8 cellular contexts compared by ENCODE assay signal in the genomic region with DNA sequence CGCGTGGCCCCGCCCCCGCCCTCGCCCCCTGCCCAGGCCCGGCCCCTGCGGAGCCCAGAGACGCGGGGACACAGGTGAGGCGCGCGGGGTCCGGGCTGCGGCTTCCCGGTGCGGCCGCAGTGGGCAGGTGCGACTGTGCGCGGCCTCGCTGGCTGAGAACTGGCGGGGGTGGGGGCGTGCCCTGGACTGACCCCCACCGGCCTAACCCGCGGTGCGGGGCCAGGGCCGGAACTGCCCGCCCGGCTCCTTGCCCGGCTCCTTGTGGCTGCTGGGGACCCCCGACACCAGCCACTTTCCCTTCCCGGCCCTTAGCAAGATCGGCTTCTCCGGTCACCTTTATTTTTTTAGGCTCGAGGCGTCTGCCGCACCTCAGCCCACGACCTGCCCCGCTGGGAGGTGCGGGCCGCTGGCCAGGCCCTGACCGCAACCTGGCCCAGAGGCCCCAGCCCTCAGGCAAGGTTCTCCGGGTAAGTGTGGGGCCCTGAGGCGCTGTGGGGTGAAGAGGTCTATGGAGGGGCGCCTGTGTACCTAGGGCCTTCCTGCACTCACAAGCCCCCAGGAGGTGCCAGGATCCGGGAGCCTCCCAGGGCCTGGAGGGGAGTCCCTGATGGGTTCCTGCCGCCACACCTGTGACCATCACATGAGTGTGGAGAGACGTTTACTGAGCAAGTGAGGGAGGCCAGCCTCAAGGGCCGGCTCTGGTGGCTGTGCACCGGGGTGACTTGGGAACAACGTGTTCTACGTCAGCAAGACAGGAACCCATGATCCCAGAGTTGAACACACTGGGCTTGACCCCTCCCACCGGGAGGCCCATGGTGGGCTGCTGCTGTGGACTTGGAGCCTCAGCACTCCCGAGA. TPM values are rescaled to one million over a fixed set of nuclear protein-coding genes. Genes with fewer than 3 reads are reported as not detected.
DNase-seq lines count a peak whose midpoint lies in the region; ATAC-seq and TF ChIP-seq lines count a peak whose summit lies in the region.

A gene with protein sequence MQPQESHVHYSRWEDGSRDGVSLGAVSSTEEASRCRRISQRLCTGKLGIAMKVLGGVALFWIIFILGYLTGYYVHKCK (plus strand): TSS at position 35 of the 857 bp plus-strand sequence. CDS start 2,625 bp downstream, outside the sequence.

- no peak for TF ChIP-seq CTCF in CD8-positive, alpha-beta T cell (IDR thresholded peaks at IDR 0.05)
- TF ChIP-seq CTCF in SU-DHL-6 (IDR thresholded peaks at IDR 0.05; ENCODE audit: insufficient read depth, low read length, poor library complexity, severe bottlenecking) (no peak), fibroblast of the aortic adventitia (IDR thresholded peaks at IDR 0.05; ENCODE audit: insufficient read depth, low read length) (no peak), parathyroid adenoma (IDR thresholded peaks at IDR 0.05) (no peak)

- in situ Hi-C loops in HAP-1 (cut with MboI; ENCODE audit: low sequenced_read_pairs) = no loop called here

- no peaks in the 10 kb centered on the region for H3K9me2 ChIP-seq in SU-DHL-6 (replicated peaks; ENCODE audit: insufficient read depth, low read length)

- H3K27me3 Mint-ChIP-seq in CD8-positive, alpha-beta T cell (ENCODE audit: low read depth) = no peaks in the 10 kb centered on the region

- H3K4me3 Mint-ChIP-seq in CD8-positive, alpha-beta T cell = peak within 1 kb of the TSS; percentile 80

- POLR2A ChIA-PET in CD8-positive, alpha-beta T cell (lab: Charles Lee) = interaction anchor here (1.1 kb wide), 1 partner anchor 23 kb away, joined by 6 read pairs; a partner anchor contains a TSS

- H3K9me3 Mint-ChIP-seq in CD8-positive, alpha-beta T cell = no peaks in the 10 kb centered on the region

- H3K36me3 ChIP-seq in CD8-positive, alpha-beta T cell (ENCODE audit: insufficient read depth, low read length) = no peaks in the 10 kb centered on the region
- no peaks in the 10 kb centered on the region for H3K36me3 ChIP-seq in HAP-1 (replicated peaks)
- no peaks in the 10 kb centered on the region for H3K36me3 ChIP-seq in SU-DHL-6 (ENCODE audit: low read length)
- H3K36me3 ChIP-seq in parathyroid adenoma (ENCODE audit: control insufficient read depth, insufficient read depth, low read length) = no peaks in the 10 kb centered on the region

- H3K36me3 Mint-ChIP-seq in CD8-positive, alpha-beta T cell = no peaks in the 10 kb centered on the region

- peaks cover 10% of the 10 kb centered on the region for H3K4me1 ChIP-seq in CD8-positive, alpha-beta T cell (ENCODE audit: insufficient read depth, low read length)
- H3K4me1 ChIP-seq in HAP-1 = peaks cover 5% of the 10 kb centered on the region
- H3K4me1 ChIP-seq in parathyroid adenoma = no peaks in the 10 kb centered on the region

- H3K4me2 ChIP-seq in SU-DHL-6 (ENCODE audit: low read depth, low read length, poor library complexity, severe bottlenecking) (peak within 1 kb of the TSS; percentile 43), parathyroid adenoma (ENCODE audit: low read length) (peak within 1 kb of the TSS; percentile 93)

- CTCF ChIA-PET in CD8-positive, alpha-beta T cell (lab: Charles Lee) = no interaction called here

- H3K9ac ChIP-seq in SU-DHL-6 (ENCODE audit: low read length) (peak within 1 kb of the TSS; percentile 16; the same call in 1 of the 2 replicates), parathyroid adenoma (no peak within 1 kb of the TSS)

- no peaks in the 10 kb centered on the region for H4K20me1 ChIP-seq in SU-DHL-6 (ENCODE audit: low read depth, low read length)

- H2AFZ ChIP-seq in SU-DHL-6 (ENCODE audit: low read depth, low read length, severe bottlenecking) (no peak within 1 kb of the TSS), parathyroid adenoma (peak within 1 kb of the TSS; percentile 79)

- intact Hi-C loops in CD8-positive, alpha-beta T cell (cut with DNase I, micrococcal nuclease) = loop anchor here (1.0 to 10.0 kb wide), 4 partner anchors 23 to 148 kb away; a partner anchor contains a TSS

- no peaks in the 10 kb centered on the region for H3K9me3 ChIP-seq in CD8-positive, alpha-beta T cell (ENCODE audit: low read length)
- H3K9me3 ChIP-seq in HAP-1 (no peaks in the 10 kb centered on the region), SU-DHL-6 (ENCODE audit: insufficient read depth, low read length) (no peaks in the 10 kb centered on the region), parathyroid adenoma (ENCODE audit: control insufficient read depth, low read length) (no peaks in the 10 kb centered on the region)

- peak in 1 of 7 experiments; percentile 52 for DNase-seq in CD8-positive, alpha-beta T cell
- DNase-seq in HAP-1 (ENCODE audit: low spot score in 2 of 2) (no peak), fibroblast of the aortic adventitia (ENCODE audit: low read depth) (no peak), NCI-H2107 (lab: John Stamatoyannopoulos, UW) (no peak), NCI-H345 (lab: John Stamatoyannopoulos, UW) (no peak), SHP77 treated with DMSO at 0.1 percent for 48 hours (lab: John Stamatoyannopoulos, UW) (no peak)

- H3K4me1 Mint-ChIP-seq in CD8-positive, alpha-beta T cell (ENCODE audit: low read depth) = peaks cover 10% of the 10 kb centered on the region

- no peaks in the 10 kb centered on the region for H3K27me3 ChIP-seq in CD8-positive, alpha-beta T cell (ENCODE audit: insufficient read depth, low read length)
- no peaks in the 10 kb centered on the region for H3K27me3 ChIP-seq in HAP-1 (ENCODE audit: low read depth)
- no peaks in the 10 kb centered on the region for H3K27me3 ChIP-seq in SU-DHL-6 (ENCODE audit: low read length)
- no peaks in the 10 kb centered on the region for H3K27me3 ChIP-seq in parathyroid adenoma (ENCODE audit: control insufficient read depth, insufficient read depth, low read length)

- ATAC-seq in CD8-positive, alpha-beta T cell = no peak

- H3F3A ChIP-seq in SU-DHL-6 (ENCODE audit: insufficient read depth) = no peaks in the 10 kb centered on the region

- no peak within 1 kb of the TSS for H3K27ac ChIP-seq in CD8-positive, alpha-beta T cell (ENCODE audit: low read depth, low read length)
- H3K27ac ChIP-seq in SU-DHL-6 (ENCODE audit: low read depth, low read length) (no peak within 1 kb of the TSS), parathyroid adenoma (peak within 1 kb of the TSS; percentile 7)

- H3K4me3 ChIP-seq in CD8-positive, alpha-beta T cell (ENCODE audit: low read depth, low read length) = peak within 1 kb of the TSS; percentile 71
- peak within 1 kb of the TSS; percentile 45 for H3K4me3 ChIP-seq in HAP-1
- peak within 1 kb of the TSS; percentile 29 for H3K4me3 ChIP-seq in SU-DHL-6 (ENCODE audit: insufficient read depth, low read length, poor library complexity, severe bottlenecking)
- peak within 1 kb of the TSS; percentile 60 for H3K4me3 ChIP-seq in fibroblast of the aortic adventitia (ENCODE audit: low read depth, low read length)
- peak within 1 kb of the TSS; percentile 77 for H3K4me3 ChIP-seq in parathyroid adenoma (ENCODE audit: low read depth, low read length)

- H3K79me2 ChIP-seq in SU-DHL-6 (ENCODE audit: insufficient read depth, low read length) (no peaks in the 10 kb centered on the region), parathyroid adenoma (no peaks in the 10 kb centered on the region)

- H3K27ac Mint-ChIP-seq in CD8-positive, alpha-beta T cell = no peak within 1 kb of the TSS

RNA-seq across cellular contexts. Expression of the gene that starts here (rescaled TPM):
- total RNA-seq in CD8-positive, alpha-beta T cell = 1 to 10 TPM; 1.5 to 1.6 TPM
- 4.6 TPM in 1 of 2 replicates, not detected in the other for total RNA-seq in fibroblast of the aortic adventitia (ENCODE audit: low replicate concordance)
